29 cellular contexts compared by ENCODE assay signal in the genomic region with DNA sequence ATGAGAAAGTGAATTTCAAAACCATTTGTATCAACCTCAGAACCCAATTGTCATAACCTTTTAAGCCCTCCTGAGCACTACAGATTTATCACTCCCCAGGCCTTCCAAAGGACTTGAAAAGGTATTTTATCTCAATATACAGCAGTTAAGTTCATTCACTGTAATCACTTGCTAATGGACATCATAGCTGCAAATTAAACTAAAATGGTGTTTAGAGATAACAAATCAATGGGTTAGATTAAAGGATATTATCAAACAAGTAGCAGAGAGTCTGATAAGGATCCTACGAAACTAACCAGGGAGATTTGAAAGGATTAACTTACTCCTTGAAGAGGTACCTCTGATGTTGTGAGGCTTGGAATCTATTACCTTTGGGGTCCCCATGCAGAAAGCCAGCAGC.
"Had no signal": no experiment of that assay in that cellular context is flagged by ENCODE, and none has a peak within 500 bp of the region (broad histone marks: within the 10 kb centered on the region; RNA-seq: fewer than 3 reads in every experiment).

No MANE protein-coding gene starts in this region.

- H3K36me3 ChIP-seq: ascending aorta, WERI-Rb-1 had no signal

- H3K4me1 ChIP-seq: ascending aorta had no signal

- H3K27ac ChIP-seq: ascending aorta, WERI-Rb-1 had no signal

- H3K4me3 ChIP-seq: ascending aorta had no signal

- DNase-seq: activated CD4-positive, alpha-beta memory T cell treated with anti-CD3 and anti-CD28 coated beads, Interleukin-2, amount 10 ng/mL, durations not matched to agents 7 days and 5 days; activated CD4-positive, alpha-beta T cell treated with anti-CD3 and anti-CD28 coated beads for 1 hour; activated CD4-positive, alpha-beta T cell treated with anti-CD3 and anti-CD28 coated beads for 36 hours; activated CD4-positive, alpha-beta T cell treated with anti-CD3 and anti-CD28 coated beads for 48 hours; activated CD4-positive, alpha-beta T cell treated with anti-CD3 and anti-CD28 coated beads, Interleukin-2, amount 10 ng/mL, durations not matched to agents 7 days and 5 days; activated CD4-positive, alpha-beta T cell treated with anti-CD3 and anti-CD28 coated beads, Interleukin-2, amount 50 U/mL, for 48 hours; activated CD4-positive, CD25-positive, alpha-beta regulatory T cell; activated CD8-positive, alpha-beta memory T cell treated with anti-CD3 and anti-CD28 coated beads for 24 hours; activated CD8-positive, alpha-beta memory T cell treated with anti-CD3 and anti-CD28 coated beads, Interleukin-2, amount 10 ng/mL, durations not matched to agents 7 days and 5 days; activated CD8-positive, alpha-beta memory T cell treated with anti-CD3 and anti-CD28 coated beads, Interleukin-2, amount 50 U/mL, for 48 hours; activated CD8-positive, alpha-beta T cell treated with anti-CD3 and anti-CD28 coated beads, Interleukin-2, amount 10 ng/mL, durations not matched to agents 7 days and 5 days; activated effector memory CD4-positive, alpha-beta T cell treated with Interleukin-2 at 50 U/mL for 16 hours; activated gamma-delta T cell; activated naive CD4-positive, alpha-beta T cell treated with anti-CD3 and anti-CD28 coated beads, Interleukin-2, amount 10 ng/mL, durations not matched to agents 7 days and 5 days; activated naive CD4-positive, alpha-beta T cell treated with Interleukin-2 at 50 U/mL for 16 hours; activated naive CD8-positive, alpha-beta T cell treated with anti-CD3 and anti-CD28 coated beads, Interleukin-2, amount 10 ng/mL, durations not matched to agents 7 days and 5 days; activated naive CD8-positive, alpha-beta T cell treated with anti-CD3 and anti-CD28 coated beads, Interleukin-2, amount 50 U/mL, for 24 hours; activated T-cell treated with anti-CD3 and anti-CD28 coated beads, Interleukin-2, amount 50 U/mL, for 24 hours; activated T-cell treated with anti-CD3 and anti-CD28 coated beads, Interleukin-2, amount 50 U/mL, for 48 hours; amygdala; anterior cingulate cortex; central memory CD4-positive, alpha-beta T cell; T-helper 2 cell; T-helper 9 cell; WERI-Rb-1 had no signal

- ATAC-seq: activated CD4-positive, alpha-beta T cell treated with anti-CD3 and anti-CD28 coated beads for 36 hours; activated CD4-positive, CD25-positive, alpha-beta regulatory T cell treated with anti-CD3 and anti-CD28 coated beads, Interleukin-2, amount 50 U/mL, for 24 hours; activated CD8-positive, alpha-beta memory T cell treated with anti-CD3 and anti-CD28 coated beads, Interleukin-2, amount 10 ng/mL, durations not matched to agents 7 days and 5 days; activated CD8-positive, alpha-beta T cell treated with anti-CD3 and anti-CD28 coated beads, Interleukin-2, amount 10 ng/mL, durations not matched to agents 7 days and 5 days; activated naive CD8-positive, alpha-beta T cell treated with anti-CD3 and anti-CD28 coated beads, Interleukin-2, amount 50 U/mL, for 24 hours; WTC11 had no signal

- H3K27me3 ChIP-seq: ascending aorta had no signal

- H3K9me3 ChIP-seq: ascending aorta had no signal

- FAIRE-seq: bronchial epithelial cell had no signal
